8 cellular contexts compared by ENCODE assay signal in genomic region chr19:47225746-47226425, GRCh38. TPM values are rescaled to one million over a fixed set of nuclear protein-coding genes. Genes with fewer than 3 reads are reported as not detected.
DNase-seq lines count a peak whose midpoint lies in the region; ATAC-seq lines count a peak whose summit lies in the region.

No MANE protein-coding gene starts in this region.

- DNase-seq in DMS 273 (lab: John Stamatoyannopoulos, UW; ENCODE audit: unreplicated experiment) (peak; percentile 97), M059J (ENCODE audit: low read depth) (peak; percentile 82), SK-N-DZ (ENCODE audit: low spot score) (peak; percentile 70), glomerular visceral epithelial cell (ENCODE audit: extremely low spot score) (peak; percentile 94), occipital lobe (lab: John Stamatoyannopoulos, UW) (peak; percentile 73), superior temporal gyrus (ENCODE audit: extremely low spot score) (peak; percentile 90)
- DNase-seq in activated naive CD4-positive, alpha-beta T cell treated with anti-CD3 and anti-CD28 coated beads, Interleukin-2, amount 50 U/mL, for 16 hours: peak; percentile 85

- ATAC-seq in GM21619 (IDR thresholded peaks at IDR 0.05; ENCODE audit: unreplicated experiment): peak; percentile 30

RNA-seq across cellular contexts. Expression of gene BBC3, which starts 5.1 kb away (rescaled TPM):
- total RNA-seq in M059J (2014; rRNA removed; shearing (Covaris generic)): 1.9 and 5.0 TPM in 2 replicates
- 5.3 and 8.5 TPM in 2 replicates for polyA plus RNA-seq in SK-N-DZ (2014; cell fraction: cytosol; rRNA removed)
- polyA plus RNA-seq in SK-N-DZ (2014; cell fraction: nucleus; rRNA removed): 6.3 and 9.1 TPM in 2 replicates
- 13.4 TPM for total RNA-seq in occipital lobe

RNA-seq across cellular contexts. Expression of gene CCDC9, which starts 30.4 kb away (rescaled TPM):
- total RNA-seq in M059J (2014; rRNA removed; shearing (Covaris generic)): 2.1 and 6.0 TPM in 2 replicates
- 1.4 and 3.0 TPM in 2 replicates for polyA plus RNA-seq in SK-N-DZ (2014; cell fraction: cytosol; rRNA removed)
- 3.2 and 3.6 TPM in 2 replicates for polyA plus RNA-seq in SK-N-DZ (2014; cell fraction: nucleus; rRNA removed)
- total RNA-seq in occipital lobe: 2.8 TPM

RNA-seq across cellular contexts. Expression of gene INAFM1, which starts 48.8 kb away (rescaled TPM):
- total RNA-seq in M059J (2014; rRNA removed; shearing (Covaris generic)): 1.9 and 6.0 TPM in 2 replicates
- 2.1 and 2.9 TPM in 2 replicates for polyA plus RNA-seq in SK-N-DZ (2014; cell fraction: cytosol; rRNA removed)
- polyA plus RNA-seq in SK-N-DZ (2014; cell fraction: nucleus; rRNA removed): 2.4 and 7.3 TPM in 2 replicates
- total RNA-seq in occipital lobe: 2.3 TPM

Comparison
In these comparisons a context has a peak if more than half of its experiments do, and no peak if none do; other contexts are left out.
1. Peak in every context shown above with its lines: DNase-seq and ATAC-seq.